1 cellular context compared by ENCODE assay signal in the genomic region with DNA sequence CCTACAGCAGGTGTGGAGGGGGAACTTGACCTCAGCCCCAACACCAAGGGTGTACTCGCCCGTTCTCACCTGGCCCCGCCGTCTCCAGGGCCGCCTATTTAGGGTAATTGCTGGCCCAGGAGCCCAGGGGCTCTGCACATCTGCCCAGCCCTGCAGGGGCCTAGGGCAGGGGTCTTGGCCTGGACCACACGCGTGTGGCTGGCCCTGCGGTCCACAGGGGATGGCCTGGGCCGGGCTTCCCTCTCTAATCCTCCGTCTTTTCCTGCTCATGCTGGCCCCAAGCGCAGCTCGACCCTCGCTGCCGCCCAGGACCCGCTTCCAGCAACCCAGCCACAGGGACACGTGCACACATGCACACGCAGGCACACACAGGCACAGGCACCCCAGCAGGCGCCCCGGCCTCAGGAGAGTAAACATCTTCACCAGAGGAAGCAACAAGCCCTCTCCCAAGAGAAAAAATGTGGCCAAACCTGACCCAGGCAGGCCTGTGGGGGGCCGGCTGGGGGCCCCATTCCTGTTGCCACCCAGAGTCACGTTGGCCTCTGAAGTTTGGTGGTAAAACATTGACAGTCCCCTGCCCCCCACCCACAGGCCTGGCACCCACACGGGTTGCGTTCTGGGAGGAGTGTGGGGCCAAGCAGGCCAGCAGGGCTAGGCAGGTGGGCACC.
TF ChIP-seq lines count a peak whose summit lies in the region.

No MANE protein-coding gene starts in this region.

TF ChIP-seq in HepG2, 621 proteins besides CTCF, POLR2A, EP300 and RAD21 (continued from another document and continues in another):
- TF ChIP-seq, protein P1, sequence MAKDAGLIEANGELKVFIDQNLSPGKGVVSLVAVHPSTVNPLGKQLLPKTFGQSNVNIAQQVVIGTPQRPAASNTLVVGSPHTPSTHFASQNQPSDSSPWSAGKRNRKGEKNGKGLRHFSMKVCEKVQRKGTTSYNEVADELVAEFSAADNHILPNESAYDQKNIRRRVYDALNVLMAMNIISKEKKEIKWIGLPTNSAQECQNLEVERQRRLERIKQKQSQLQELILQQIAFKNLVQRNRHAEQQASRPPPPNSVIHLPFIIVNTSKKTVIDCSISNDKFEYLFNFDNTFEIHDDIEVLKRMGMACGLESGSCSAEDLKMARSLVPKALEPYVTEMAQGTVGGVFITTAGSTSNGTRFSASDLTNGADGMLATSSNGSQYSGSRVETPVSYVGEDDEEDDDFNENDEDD (CRISPR knock-in tag; IDR thresholded peaks at IDR 0.05; ENCODE audit: borderline replicate concordance), result peak; percentile 74; the same call in 1 of the 2 replicates
- TF ChIP-seq, protein P2, sequence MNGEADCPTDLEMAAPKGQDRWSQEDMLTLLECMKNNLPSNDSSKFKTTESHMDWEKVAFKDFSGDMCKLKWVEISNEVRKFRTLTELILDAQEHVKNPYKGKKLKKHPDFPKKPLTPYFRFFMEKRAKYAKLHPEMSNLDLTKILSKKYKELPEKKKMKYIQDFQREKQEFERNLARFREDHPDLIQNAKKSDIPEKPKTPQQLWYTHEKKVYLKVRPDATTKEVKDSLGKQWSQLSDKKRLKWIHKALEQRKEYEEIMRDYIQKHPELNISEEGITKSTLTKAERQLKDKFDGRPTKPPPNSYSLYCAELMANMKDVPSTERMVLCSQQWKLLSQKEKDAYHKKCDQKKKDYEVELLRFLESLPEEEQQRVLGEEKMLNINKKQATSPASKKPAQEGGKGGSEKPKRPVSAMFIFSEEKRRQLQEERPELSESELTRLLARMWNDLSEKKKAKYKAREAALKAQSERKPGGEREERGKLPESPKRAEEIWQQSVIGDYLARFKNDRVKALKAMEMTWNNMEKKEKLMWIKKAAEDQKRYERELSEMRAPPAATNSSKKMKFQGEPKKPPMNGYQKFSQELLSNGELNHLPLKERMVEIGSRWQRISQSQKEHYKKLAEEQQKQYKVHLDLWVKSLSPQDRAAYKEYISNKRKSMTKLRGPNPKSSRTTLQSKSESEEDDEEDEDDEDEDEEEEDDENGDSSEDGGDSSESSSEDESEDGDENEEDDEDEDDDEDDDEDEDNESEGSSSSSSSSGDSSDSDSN (CRISPR knock-in tag; IDR thresholded peaks at IDR 0.05), result peak; percentile 51
- TF ChIP-seq, protein P3, sequence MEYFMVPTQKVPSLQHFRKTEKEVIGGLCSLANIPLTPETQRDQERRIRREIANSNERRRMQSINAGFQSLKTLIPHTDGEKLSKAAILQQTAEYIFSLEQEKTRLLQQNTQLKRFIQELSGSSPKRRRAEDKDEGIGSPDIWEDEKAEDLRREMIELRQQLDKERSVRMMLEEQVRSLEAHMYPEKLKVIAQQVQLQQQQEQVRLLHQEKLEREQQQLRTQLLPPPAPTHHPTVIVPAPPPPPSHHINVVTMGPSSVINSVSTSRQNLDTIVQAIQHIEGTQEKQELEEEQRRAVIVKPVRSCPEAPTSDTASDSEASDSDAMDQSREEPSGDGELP (IDR thresholded peaks at IDR 0.05; ENCODE audit: borderline replicate concordance, low read depth), result peak; percentile 26; the same call in 1 of the 2 replicates
- TF ChIP-seq IRX3 (CRISPR knock-in tag; IDR thresholded peaks at IDR 0.05; ENCODE audit: borderline replicate concordance, low read depth) (peak; percentile 68; the same call in 1 of the 2 replicates), REPIN1 (CRISPR knock-in tag; IDR thresholded peaks at IDR 0.05; ENCODE audit: borderline replicate concordance, low read depth) (peak; percentile 42; the same call in 1 of the 2 replicates), MIXL1 (CRISPR knock-in tag; IDR thresholded peaks at IDR 0.05) (0 out of 2 replicates have a peak, but pooled peaks have one; percentile 2), ZNF350 (CRISPR knock-in tag; IDR thresholded peaks at IDR 0.05; ENCODE audit: borderline replicate concordance, low read depth) (no peak; the same call in 1 of the 2 replicates), ZNF790 (CRISPR knock-in tag; IDR thresholded peaks at IDR 0.05; ENCODE audit: borderline replicate concordance) (peak; percentile 67; the same call in 1 of the 2 replicates), HDAC1 (CRISPR knock-in tag; IDR thresholded peaks at IDR 0.05) (peak; percentile 73), THAP11 (CRISPR knock-in tag; IDR thresholded peaks at IDR 0.05) (0 out of 2 replicates have a peak, but pooled peaks have one; percentile 25), TCF7 (IDR thresholded peaks at IDR 0.05; ENCODE audit: low read depth) (peak; percentile 61; the same call in 1 of the 2 replicates), ESRRA (CRISPR knock-in tag; IDR thresholded peaks at IDR 0.05; ENCODE audit: low read depth) (no peak), NRL (CRISPR knock-in tag; IDR thresholded peaks at IDR 0.05; ENCODE audit: borderline replicate concordance) (peak; percentile 38; the same call in 1 of the 2 replicates), HIVEP1 (CRISPR knock-in tag; IDR thresholded peaks at IDR 0.05) (0 out of 2 replicates have a peak, but pooled peaks have one; percentile 41), ZNF772 (CRISPR knock-in tag; IDR thresholded peaks at IDR 0.05) (0 out of 2 replicates have a peak, but pooled peaks have one; percentile 19), ZSCAN31 (CRISPR knock-in tag; IDR thresholded peaks at IDR 0.05; ENCODE audit: low read depth) (0 out of 2 replicates have a peak, but pooled peaks have one; percentile 26), DNMT1 (CRISPR knock-in tag; IDR thresholded peaks at IDR 0.05) (0 out of 2 replicates have a peak, but pooled peaks have one; percentile 6), RARA (CRISPR knock-in tag; IDR thresholded peaks at IDR 0.05) (peak; percentile 52; the same call in 1 of the 2 replicates), ZNF724P (CRISPR knock-in tag; IDR thresholded peaks at IDR 0.05; ENCODE audit: borderline replicate concordance) (peak; percentile 77; the same call in 1 of the 2 replicates), SRSF1 (optimal IDR thresholded peaks at IDR 0.05; ENCODE audit: low read depth, low read length) (no peak), ELF3 (CRISPR knock-in tag; IDR thresholded peaks at IDR 0.05) (0 out of 2 replicates have a peak, but pooled peaks have one; percentile 23), LCORL (IDR thresholded peaks at IDR 0.05) (no peak), LCORL (CRISPR knock-in tag; IDR thresholded peaks at IDR 0.05) (peak; percentile 47; the same call in 1 of the 2 replicates), STAT5B (CRISPR knock-in tag; IDR thresholded peaks at IDR 0.05) (no peak), ZNF607 (CRISPR knock-in tag; IDR thresholded peaks at IDR 0.05; ENCODE audit: borderline replicate concordance) (no peak), TARDBP (CRISPR knock-in tag; IDR thresholded peaks at IDR 0.05) (0 out of 2 replicates have a peak, but pooled peaks have one; percentile 55), ZNF605 (CRISPR knock-in tag; IDR thresholded peaks at IDR 0.05) (peak; percentile 67)
- TF ChIP-seq, protein P4, sequence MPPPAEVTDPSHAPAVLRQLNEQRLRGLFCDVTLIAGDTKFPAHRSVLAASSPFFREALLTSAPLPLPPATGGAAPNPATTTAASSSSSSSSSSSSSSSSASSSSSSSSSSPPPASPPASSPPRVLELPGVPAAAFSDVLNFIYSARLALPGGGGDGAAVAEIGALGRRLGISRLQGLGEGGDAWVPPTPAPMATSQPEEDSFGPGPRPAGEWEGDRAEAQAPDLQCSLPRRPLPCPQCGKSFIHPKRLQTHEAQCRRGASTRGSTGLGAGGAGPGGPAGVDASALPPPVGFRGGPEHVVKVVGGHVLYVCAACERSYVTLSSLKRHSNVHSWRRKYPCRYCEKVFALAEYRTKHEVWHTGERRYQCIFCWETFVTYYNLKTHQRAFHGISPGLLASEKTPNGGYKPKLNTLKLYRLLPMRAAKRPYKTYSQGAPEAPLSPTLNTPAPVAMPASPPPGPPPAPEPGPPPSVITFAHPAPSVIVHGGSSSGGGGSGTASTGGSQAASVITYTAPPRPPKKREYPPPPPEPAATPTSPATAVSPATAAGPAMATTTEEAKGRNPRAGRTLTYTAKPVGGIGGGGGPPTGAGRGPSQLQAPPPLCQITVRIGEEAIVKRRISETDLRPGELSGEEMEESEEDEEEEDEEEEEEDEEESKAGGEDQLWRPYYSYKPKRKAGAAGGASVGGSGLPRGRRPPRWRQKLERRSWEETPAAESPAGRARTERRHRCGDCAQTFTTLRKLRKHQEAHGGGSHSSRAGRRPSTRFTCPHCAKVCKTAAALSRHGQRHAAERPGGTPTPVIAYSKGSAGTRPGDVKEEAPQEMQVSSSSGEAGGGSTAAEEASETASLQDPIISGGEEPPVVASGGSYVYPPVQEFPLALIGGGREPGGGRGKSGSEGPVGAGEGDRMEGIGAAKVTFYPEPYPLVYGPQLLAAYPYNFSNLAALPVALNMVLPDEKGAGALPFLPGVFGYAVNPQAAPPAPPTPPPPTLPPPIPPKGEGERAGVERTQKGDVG (CRISPR knock-in tag; IDR thresholded peaks at IDR 0.05; ENCODE audit: borderline replicate concordance), result no peak
- TF ChIP-seq, protein P5, sequence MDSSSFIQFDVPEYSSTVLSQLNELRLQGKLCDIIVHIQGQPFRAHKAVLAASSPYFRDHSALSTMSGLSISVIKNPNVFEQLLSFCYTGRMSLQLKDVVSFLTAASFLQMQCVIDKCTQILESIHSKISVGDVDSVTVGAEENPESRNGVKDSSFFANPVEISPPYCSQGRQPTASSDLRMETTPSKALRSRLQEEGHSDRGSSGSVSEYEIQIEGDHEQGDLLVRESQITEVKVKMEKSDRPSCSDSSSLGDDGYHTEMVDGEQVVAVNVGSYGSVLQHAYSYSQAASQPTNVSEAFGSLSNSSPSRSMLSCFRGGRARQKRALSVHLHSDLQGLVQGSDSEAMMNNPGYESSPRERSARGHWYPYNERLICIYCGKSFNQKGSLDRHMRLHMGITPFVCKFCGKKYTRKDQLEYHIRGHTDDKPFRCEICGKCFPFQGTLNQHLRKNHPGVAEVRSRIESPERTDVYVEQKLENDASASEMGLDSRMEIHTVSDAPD (CRISPR knock-in tag; IDR thresholded peaks at IDR 0.05), result peak; percentile 31; the same call in 1 of the 2 replicates
- TF ChIP-seq, protein P6, sequence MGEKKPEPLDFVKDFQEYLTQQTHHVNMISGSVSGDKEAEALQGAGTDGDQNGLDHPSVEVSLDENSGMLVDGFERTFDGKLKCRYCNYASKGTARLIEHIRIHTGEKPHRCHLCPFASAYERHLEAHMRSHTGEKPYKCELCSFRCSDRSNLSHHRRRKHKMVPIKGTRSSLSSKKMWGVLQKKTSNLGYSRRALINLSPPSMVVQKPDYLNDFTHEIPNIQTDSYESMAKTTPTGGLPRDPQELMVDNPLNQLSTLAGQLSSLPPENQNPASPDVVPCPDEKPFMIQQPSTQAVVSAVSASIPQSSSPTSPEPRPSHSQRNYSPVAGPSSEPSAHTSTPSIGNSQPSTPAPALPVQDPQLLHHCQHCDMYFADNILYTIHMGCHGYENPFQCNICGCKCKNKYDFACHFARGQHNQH (CRISPR knock-in tag; IDR thresholded peaks at IDR 0.05), result 0 out of 2 replicates have a peak, but pooled peaks have one; percentile 14
- TF ChIP-seq, protein P7, sequence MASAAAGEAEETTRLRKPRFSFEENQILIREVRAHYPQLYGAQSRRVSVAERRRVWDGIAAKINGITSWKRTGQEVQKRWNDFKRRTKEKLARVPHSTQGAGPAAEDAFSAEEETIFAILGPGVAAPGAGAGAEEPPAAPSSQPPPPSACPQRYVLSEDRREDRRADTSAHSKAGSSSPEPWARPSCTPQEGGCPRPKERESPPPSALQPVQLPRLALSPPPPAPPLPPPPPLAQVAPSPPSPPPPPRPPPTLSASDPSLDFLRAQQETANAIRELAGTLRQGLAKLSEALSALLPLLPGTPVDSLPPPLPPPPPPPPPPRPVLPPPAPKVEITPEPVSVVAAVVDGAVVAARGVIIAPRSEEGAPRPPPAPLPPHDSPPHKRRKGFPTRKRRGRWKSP (CRISPR knock-in tag; IDR thresholded peaks at IDR 0.05), result 0 out of 2 replicates have a peak, but pooled peaks have one; percentile 52
- TF ChIP-seq, protein P8, sequence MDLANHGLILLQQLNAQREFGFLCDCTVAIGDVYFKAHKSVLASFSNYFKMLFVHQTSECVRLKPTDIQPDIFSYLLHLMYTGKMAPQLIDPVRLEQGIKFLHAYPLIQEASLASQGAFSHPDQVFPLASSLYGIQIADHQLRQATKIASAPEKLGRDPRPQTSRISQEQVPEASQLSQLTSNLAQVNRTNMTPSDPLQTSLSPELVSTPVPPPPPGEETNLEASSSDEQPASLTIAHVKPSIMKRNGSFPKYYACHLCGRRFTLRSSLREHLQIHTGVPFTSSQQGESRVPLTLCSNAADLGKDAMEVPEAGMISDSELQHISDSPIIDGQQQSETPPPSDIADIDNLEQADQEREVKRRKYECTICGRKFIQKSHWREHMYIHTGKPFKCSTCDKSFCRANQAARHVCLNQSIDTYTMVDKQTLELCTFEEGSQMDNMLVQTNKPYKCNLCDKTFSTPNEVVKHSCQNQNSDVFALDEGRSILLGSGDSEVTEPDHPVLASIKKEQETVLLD (CRISPR knock-in tag; IDR thresholded peaks at IDR 0.05; ENCODE audit: low read depth), result no peak
- TF ChIP-seq, protein P9, sequence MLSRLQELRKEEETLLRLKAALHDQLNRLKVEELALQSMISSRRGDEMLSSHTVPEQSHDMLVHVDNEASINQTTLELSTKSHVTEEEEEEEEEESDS (CRISPR knock-in tag; IDR thresholded peaks at IDR 0.05; ENCODE audit: borderline replicate concordance), result no peak
- TF ChIP-seq, protein P10, sequence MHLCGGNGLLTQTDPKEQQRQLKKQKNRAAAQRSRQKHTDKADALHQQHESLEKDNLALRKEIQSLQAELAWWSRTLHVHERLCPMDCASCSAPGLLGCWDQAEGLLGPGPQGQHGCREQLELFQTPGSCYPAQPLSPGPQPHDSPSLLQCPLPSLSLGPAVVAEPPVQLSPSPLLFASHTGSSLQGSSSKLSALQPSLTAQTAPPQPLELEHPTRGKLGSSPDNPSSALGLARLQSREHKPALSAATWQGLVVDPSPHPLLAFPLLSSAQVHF (CRISPR knock-in tag; IDR thresholded peaks at IDR 0.05), result no peak
- TF ChIP-seq, protein P11, sequence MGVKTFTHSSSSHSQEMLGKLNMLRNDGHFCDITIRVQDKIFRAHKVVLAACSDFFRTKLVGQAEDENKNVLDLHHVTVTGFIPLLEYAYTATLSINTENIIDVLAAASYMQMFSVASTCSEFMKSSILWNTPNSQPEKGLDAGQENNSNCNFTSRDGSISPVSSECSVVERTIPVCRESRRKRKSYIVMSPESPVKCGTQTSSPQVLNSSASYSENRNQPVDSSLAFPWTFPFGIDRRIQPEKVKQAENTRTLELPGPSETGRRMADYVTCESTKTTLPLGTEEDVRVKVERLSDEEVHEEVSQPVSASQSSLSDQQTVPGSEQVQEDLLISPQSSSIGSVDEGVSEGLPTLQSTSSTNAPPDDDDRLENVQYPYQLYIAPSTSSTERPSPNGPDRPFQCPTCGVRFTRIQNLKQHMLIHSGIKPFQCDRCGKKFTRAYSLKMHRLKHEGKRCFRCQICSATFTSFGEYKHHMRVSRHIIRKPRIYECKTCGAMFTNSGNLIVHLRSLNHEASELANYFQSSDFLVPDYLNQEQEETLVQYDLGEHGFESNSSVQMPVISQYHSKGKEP (CRISPR knock-in tag; IDR thresholded peaks at IDR 0.05), result 0 out of 2 replicates have a peak, but pooled peaks have one; percentile 59
